ENCODE assay signal across 33 cellular contexts in the genomic region with DNA sequence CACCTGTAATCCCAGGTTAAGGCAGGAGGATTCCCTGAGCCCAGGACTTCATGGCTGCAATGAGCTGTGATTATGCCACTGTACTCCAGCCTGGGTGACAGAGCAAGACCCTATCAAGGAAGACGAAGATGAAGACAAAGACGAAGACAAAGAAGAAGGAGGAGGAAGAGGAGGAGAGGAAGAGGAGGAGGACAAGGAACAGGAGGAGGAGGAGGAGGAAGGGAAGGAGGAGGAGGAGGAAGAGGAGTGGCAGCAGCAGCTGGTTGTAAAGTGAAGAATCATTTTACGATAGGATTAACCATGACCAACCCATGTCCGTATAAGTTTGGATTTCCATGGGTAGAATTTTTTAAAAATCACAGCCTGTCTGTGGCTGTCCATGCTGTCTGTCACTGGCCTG.
"Had no signal": no experiment of that assay in that cellular context is flagged by ENCODE, and none has a peak within 500 bp of the region (broad histone marks: within the 10 kb centered on the region; RNA-seq: fewer than 3 reads in every experiment).

No MANE protein-coding gene starts in this region.

- ATAC-seq: activated T-cell treated with anti-CD3 and anti-CD28 coated beads, Interleukin-2, amount 50 U/mL, for 72 hours; effector memory CD8-positive, alpha-beta T cell; gastroesophageal sphincter; heart right ventricle; T-cell had no signal

- H3K9me3 Mint-ChIP-seq: activated CD4-positive, alpha-beta memory T cell treated with anti-CD3 and anti-CD28 coated beads, Interleukin-2, amount 10 ng/mL, durations not matched to agents 7 days and 5 days; activated CD4-positive, alpha-beta T cell treated with anti-CD3 and anti-CD28 coated beads, Interleukin-2, amount 10 ng/mL, durations not matched to agents 7 days and 5 days; activated T-cell treated with anti-CD3 and anti-CD28 coated beads, Interleukin-2, amount 50 U/mL, for 24 hours; activated T-cell treated with anti-CD3 and anti-CD28 coated beads, Interleukin-2, amount 50 U/mL, for 72 hours; central memory CD8-positive, alpha-beta T cell; effector memory CD8-positive, alpha-beta T cell; T-cell had no signal

- FAIRE-seq: astrocyte, bronchial epithelial cell, colon had no signal

- H3K36me3 ChIP-seq: brain microvascular endothelial cell, esophagus muscularis mucosa, gastroesophageal sphincter, heart right ventricle had no signal

- H3K4me3 ChIP-seq: esophagus muscularis mucosa, gastroesophageal sphincter, heart right ventricle had no signal

- H3K36me3 Mint-ChIP-seq: activated naive CD8-positive, alpha-beta T cell; T-cell had no signal

- DNase-seq: activated CD4-positive, alpha-beta memory T cell treated with anti-CD3 and anti-CD28 coated beads, Interleukin-2, amount 10 ng/mL, durations not matched to agents 7 days and 5 days; activated CD4-positive, alpha-beta T cell treated with anti-CD3 and anti-CD28 coated beads for 4 hours; activated CD4-positive, alpha-beta T cell treated with anti-CD3 and anti-CD28 coated beads, Interleukin-2, amount 10 ng/mL, durations not matched to agents 7 days and 5 days; activated CD4-positive, alpha-beta T cell treated with anti-CD3 and anti-CD28 coated beads, Interleukin-2, amount 50 U/mL, for 4 hours; activated CD4-positive, CD25-positive, alpha-beta regulatory T cell; activated CD4-positive, CD25-positive, alpha-beta regulatory T cell treated with anti-CD3 and anti-CD28 coated beads, Interleukin-2, amount 50 U/mL, for 72 hours; activated CD8-positive, alpha-beta memory T cell treated with anti-CD3 and anti-CD28 coated beads, Interleukin-2, amount 50 U/mL, for 48 hours; activated effector memory CD4-positive, alpha-beta T cell treated with Interleukin-2 at 50 U/mL for 16 hours; activated gamma-delta T cell treated with Interleukin-2 at 50 U/mL for 16 hours; activated naive CD4-positive, alpha-beta T cell treated with anti-CD3 and anti-CD28 coated beads, Interleukin-2, amount 50 U/mL, for 16 hours; activated naive CD4-positive, alpha-beta T cell treated with Interleukin-2 at 50 U/mL for 16 hours; activated T-cell treated with anti-CD3 and anti-CD28 coated beads for 4 hours; activated T-cell treated with anti-CD3 and anti-CD28 coated beads, Interleukin-2, amount 50 U/mL, for 24 hours; activated T-cell treated with anti-CD3 and anti-CD28 coated beads, Interleukin-2, amount 50 U/mL, for 72 hours; amniotic stem cell; anterior cingulate cortex; brain microvascular endothelial cell; cortex of kidney; dermis blood vessel endothelial cell; effector CD4-positive, alpha-beta T cell; effector memory CD8-positive, alpha-beta T cell; erythroblast; foreskin melanocyte; heart right ventricle; T-helper 2 cell had no signal

- H3K27me3 ChIP-seq: esophagus muscularis mucosa had no signal

- H3K27ac ChIP-seq: brain microvascular endothelial cell, esophagus muscularis mucosa, gastroesophageal sphincter, heart right ventricle had no signal

- H3K4me1 ChIP-seq: gastroesophageal sphincter had no signal

- H3K27ac Mint-ChIP-seq: activated naive CD8-positive, alpha-beta T cell; activated T-cell treated with anti-CD3 and anti-CD28 coated beads, Interleukin-2, amount 50 U/mL, for 24 hours; activated T-cell treated with anti-CD3 and anti-CD28 coated beads, Interleukin-2, amount 50 U/mL, for 72 hours; effector memory CD8-positive, alpha-beta T cell; T-cell had no signal

- H3K27me3 Mint-ChIP-seq: activated naive CD8-positive, alpha-beta T cell had no signal

- H3K4me3 Mint-ChIP-seq: activated CD4-positive, alpha-beta memory T cell treated with anti-CD3 and anti-CD28 coated beads, Interleukin-2, amount 10 ng/mL, durations not matched to agents 7 days and 5 days; activated CD4-positive, alpha-beta T cell treated with anti-CD3 and anti-CD28 coated beads, Interleukin-2, amount 10 ng/mL, durations not matched to agents 7 days and 5 days; activated naive CD8-positive, alpha-beta T cell; activated T-cell treated with anti-CD3 and anti-CD28 coated beads, Interleukin-2, amount 50 U/mL, for 24 hours; activated T-cell treated with anti-CD3 and anti-CD28 coated beads, Interleukin-2, amount 50 U/mL, for 72 hours; central memory CD8-positive, alpha-beta T cell; effector memory CD8-positive, alpha-beta T cell; T-cell had no signal
